In genomic region chr4:153217440-153217839, GRCh38 we compare ENCODE assay signal across 16 cellular contexts. TPM values are rescaled to one million over a fixed set of nuclear protein-coding genes. Genes with fewer than 3 reads are reported as not detected.
DNase-seq lines count a peak whose midpoint lies in the region; ATAC-seq and TF ChIP-seq lines count a peak whose summit lies in the region.
"Had no signal": no experiment of that assay in that cellular context is flagged by ENCODE, and none has a peak within 500 bp of the region (broad histone marks: within the 10 kb centered on the region; RNA-seq: fewer than 3 reads in every experiment).

No MANE protein-coding gene starts in this region.

- no peaks in the 10 kb centered on the region for H3K9me3 ChIP-seq in colonic mucosa
- H3K9me3 ChIP-seq in upper lobe of right lung, result no peaks in the 10 kb centered on the region

- ATAC-seq in HG02885 (IDR thresholded peaks at IDR 0.05; ENCODE audit: poor library complexity, unreplicated experiment) (peak; percentile 66), upper lobe of right lung (no peak)

- no peaks in the 10 kb centered on the region for H3K36me3 ChIP-seq in colonic mucosa
- H3K36me3 ChIP-seq in upper lobe of right lung, result no peaks in the 10 kb centered on the region
- H3K36me3 ChIP-seq: WERI-Rb-1 had no signal

- H3K4me3 ChIP-seq in colonic mucosa (no peak overlapping the region), skeletal muscle cell (ENCODE audit: low read depth, low read length) (no peak overlapping the region), upper lobe of right lung (no peak overlapping the region)
- H3K4me3 ChIP-seq: SK-N-MC had no signal

- intact Hi-C loops in colonic mucosa (cut with DNase I), result no loop called here
- intact Hi-C loops in upper lobe of right lung (cut with DNase I), result no loop called here

- no peak overlapping the region for H3K9ac ChIP-seq in colonic mucosa (ENCODE audit: low read depth in 2 of 2, low read length in 2 of 2)

- DNase-seq in ELR (ENCODE audit: low read depth), result peak; percentile 27
- no peak for DNase-seq in colonic mucosa
- DNase-seq in skeletal muscle cell (ENCODE audit: low read depth), result peak; percentile 43
- DNase-seq in upper lobe of right lung, result no peak
- DNase-seq in NCI-H146 (lab: John Stamatoyannopoulos, UW), result no peak
- no peak for DNase-seq in H4 (ENCODE audit: low spot score)
- DNase-seq: activated naive CD4-positive, alpha-beta T cell treated with anti-CD3 and anti-CD28 coated beads, Interleukin-2, amount 10 ng/mL, durations not matched to agents 7 days and 5 days; kidney; MM.1S; NCI-H2171 treated with DMSO at 0.1 percent for 48 hours; stimulated activated CD4-positive, alpha-beta T cell treated with anti-CD3 and anti-CD28 coated beads, Interleukin-1b, Interleukin-23, amount 100 ng/mL, for 48 hours; trophoblast cell; WERI-Rb-1 had no signal

- TF ChIP-seq CTCF in colonic mucosa (IDR thresholded peaks at IDR 0.05) (no peak), upper lobe of right lung (IDR thresholded peaks at IDR 0.05) (no peak)

- H3K27ac ChIP-seq in colonic mucosa (peak overlapping the region; percentile 23), upper lobe of right lung (no peak overlapping the region)
- H3K27ac ChIP-seq: C4-2B, WERI-Rb-1 had no signal

- H3K4me1 ChIP-seq in colonic mucosa (no peaks in the 10 kb centered on the region), upper lobe of right lung (no peaks in the 10 kb centered on the region)

- H3K27me3 ChIP-seq in colonic mucosa, result no peaks in the 10 kb centered on the region
- no peaks in the 10 kb centered on the region for H3K27me3 ChIP-seq in upper lobe of right lung

RNA-seq across cellular contexts. Expression of gene TRIM2, which starts 13.2 kb away (rescaled TPM):
- 100 to 1,000 TPM; 120 to 151 TPM for total RNA-seq in colonic mucosa
- total RNA-seq in upper lobe of right lung, result 35.9 TPM
- total RNA-seq in H4 (2014; rRNA removed; shearing (Covaris generic)), result 16.5 and 22.0 TPM in 2 replicates

Comparison
In these comparisons a context has a peak if more than half of its experiments do, and no peak if none do; other contexts are left out.
1. DNase-seq: peak in ELR (single experiment) and skeletal muscle cell (single experiment); none in colonic mucosa (single experiment), upper lobe of right lung (single experiment), NCI-H146 (single experiment) and H4 (single experiment).